In the genomic region with DNA sequence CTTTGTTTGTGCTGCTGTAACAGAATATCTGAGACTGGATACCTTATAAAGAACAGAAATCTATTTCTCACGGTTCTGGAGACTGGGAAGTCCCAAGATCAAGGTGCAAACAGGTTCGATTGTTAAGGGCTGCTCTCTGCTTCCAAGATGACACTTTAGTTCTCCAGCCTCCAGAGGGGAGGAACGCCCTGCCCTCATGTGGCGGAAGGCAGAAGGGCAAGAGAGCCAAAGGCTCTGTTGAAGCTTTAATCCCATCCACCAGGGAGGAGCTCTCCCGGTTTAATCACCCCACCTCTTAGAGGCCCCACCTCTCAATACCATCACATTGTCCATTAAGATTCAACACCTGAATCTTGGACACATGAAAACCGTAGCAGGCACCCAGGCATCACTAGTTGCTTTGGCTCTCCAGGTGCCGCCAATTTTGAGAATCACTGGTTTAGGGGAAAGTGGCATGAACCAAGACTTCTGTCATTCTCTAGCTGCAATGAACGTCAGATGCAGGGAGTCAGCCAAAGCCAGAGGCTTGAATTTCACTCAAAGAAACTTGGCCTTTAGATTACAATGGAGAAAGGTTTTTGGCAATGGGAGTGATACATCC, we compare ENCODE assay signal across 1 cellular context.
TF ChIP-seq lines count a peak whose summit lies in the region.

No MANE protein-coding gene starts in this region.

TF ChIP-seq in SK-N-SH treated with all-trans-retinoic acid at 6 μM for 48 hours, 23 proteins besides CTCF, POLR2A, EP300 and RAD21 (continued from another document):
- TF ChIP-seq, protein P1, sequence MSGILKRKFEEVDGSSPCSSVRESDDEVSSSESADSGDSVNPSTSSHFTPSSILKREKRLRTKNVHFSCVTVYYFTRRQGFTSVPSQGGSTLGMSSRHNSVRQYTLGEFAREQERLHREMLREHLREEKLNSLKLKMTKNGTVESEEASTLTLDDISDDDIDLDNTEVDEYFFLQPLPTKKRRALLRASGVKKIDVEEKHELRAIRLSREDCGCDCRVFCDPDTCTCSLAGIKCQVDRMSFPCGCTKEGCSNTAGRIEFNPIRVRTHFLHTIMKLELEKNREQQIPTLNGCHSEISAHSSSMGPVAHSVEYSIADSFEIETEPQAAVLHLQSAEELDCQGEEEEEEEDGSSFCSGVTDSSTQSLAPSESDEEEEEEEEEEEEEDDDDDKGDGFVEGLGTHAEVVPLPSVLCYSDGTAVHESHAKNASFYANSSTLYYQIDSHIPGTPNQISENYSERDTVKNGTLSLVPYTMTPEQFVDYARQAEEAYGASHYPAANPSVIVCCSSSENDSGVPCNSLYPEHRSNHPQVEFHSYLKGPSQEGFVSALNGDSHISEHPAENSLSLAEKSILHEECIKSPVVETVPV (CRISPR knock-in tag; IDR thresholded peaks at IDR 0.05) = no peak
- TF ChIP-seq ZC3H10 (CRISPR knock-in tag; IDR thresholded peaks at IDR 0.05) = no peak
- TF ChIP-seq PATZ1 (CRISPR knock-in tag; IDR thresholded peaks at IDR 0.05; ENCODE audit: borderline replicate concordance) = no peak
- TF ChIP-seq SNAI2 (CRISPR knock-in tag; IDR thresholded peaks at IDR 0.05) = no peak
- TF ChIP-seq ZFP30 (CRISPR knock-in tag; IDR thresholded peaks at IDR 0.05) = no peak
- no peak for TF ChIP-seq OSR1 (CRISPR knock-in tag; IDR thresholded peaks at IDR 0.05)
TF ChIP-seq in SK-N-SH treated with all-trans-retinoic acid at 6 μM for 48 hours: peak in this region for 0.
